Comparison of ENCODE assay signal across 9 cellular contexts in genomic region chr16:68276223-68276622, GRCh38. TPM values are rescaled to one million over a fixed set of nuclear protein-coding genes. Genes with fewer than 3 reads are reported as not detected.
DNase-seq lines count a peak whose midpoint lies in the region; ATAC-seq and TF ChIP-seq lines count a peak whose summit lies in the region.
"Had no signal": no experiment of that assay in that cellular context is flagged by ENCODE, and none has a peak within 500 bp of the region (broad histone marks: within the 10 kb centered on the region; RNA-seq: fewer than 3 reads in every experiment).

No MANE protein-coding gene starts in this region.

- intact Hi-C loops in CD8-positive, alpha-beta T cell (cut with DNase I, micrococcal nuclease), result loop anchor here in 1 of 2 experiments (1.0 kb wide), 1 partner anchor 11 kb away; no protein-coding TSS in a partner anchor
- intact Hi-C loops in prostate gland (cut with DNase I) (no loop called here), testis (cut with DNase I; ENCODE audit: low total_unique reads) (no loop called here)

- POLR2A ChIA-PET in CD8-positive, alpha-beta T cell (lab: Charles Lee), result interaction anchor here (0.6 to 5.7 kb wide), 6 partner anchors 10 to 191 kb away, joined by 4 to 85 read pairs (median 10); partner anchors contain the start of genes PRMT7, SLC7A6 and SLC7A6OS

- DNase-seq in CD8-positive, alpha-beta T cell, result no peak
- no peak for DNase-seq in effector memory CD8-positive, alpha-beta T cell
- DNase-seq in prostate gland (ENCODE audit: low spot score), result no peak
- DNase-seq in NCI-H1092 (lab: John Stamatoyannopoulos, UW), result no peak
- no peak for DNase-seq in testis
- DNase-seq: GOT3 had no signal

- H3K27me3 Mint-ChIP-seq in CD8-positive, alpha-beta T cell (ENCODE audit: low read depth), result no peaks in the 10 kb centered on the region
- H3K27me3 Mint-ChIP-seq in effector memory CD8-positive, alpha-beta T cell, result no peaks in the 10 kb centered on the region

- H3K27me3 ChIP-seq in CD8-positive, alpha-beta T cell (ENCODE audit: insufficient read depth, low read length), result no peaks in the 10 kb centered on the region
- no peaks in the 10 kb centered on the region for H3K27me3 ChIP-seq in OCI-LY3 (ENCODE audit: low read depth, low read length)
- H3K27me3 ChIP-seq in prostate gland (replicated peaks; ENCODE audit: insufficient read depth), result no peaks in the 10 kb centered on the region
- H3K27me3 ChIP-seq in testis, result no peaks in the 10 kb centered on the region

- H3K4me3 Mint-ChIP-seq in CD8-positive, alpha-beta T cell, result peak overlapping the region; percentile 70
- peak overlapping the region; percentile 62 to 69 for H3K4me3 Mint-ChIP-seq in effector memory CD8-positive, alpha-beta T cell

- H3K36me3 ChIP-seq in CD8-positive, alpha-beta T cell (ENCODE audit: insufficient read depth, low read length), result peaks cover 6% of the 10 kb centered on the region
- H3K36me3 ChIP-seq in OCI-LY3 (replicated peaks; ENCODE audit: low read depth, low read length) (peaks cover 22% of the 10 kb centered on the region), prostate gland (no peaks in the 10 kb centered on the region), testis (ENCODE audit: low read depth, missing control alignments) (no peaks in the 10 kb centered on the region)

- H3K79me2 ChIP-seq in OCI-LY3 (ENCODE audit: low read length), result peaks cover 26% of the 10 kb centered on the region

- H3K9me3 ChIP-seq in CD8-positive, alpha-beta T cell (ENCODE audit: low read length), result no peaks in the 10 kb centered on the region
- H3K9me3 ChIP-seq in OCI-LY3 (ENCODE audit: insufficient read depth, low read length), result no peaks in the 10 kb centered on the region
- no peaks in the 10 kb centered on the region for H3K9me3 ChIP-seq in prostate gland
- no peaks in the 10 kb centered on the region for H3K9me3 ChIP-seq in testis

- TF ChIP-seq POLR2A in prostate gland (IDR thresholded peaks at IDR 0.05) (no peak), testis (IDR thresholded peaks at IDR 0.05) (no peak)

- ATAC-seq in CD8-positive, alpha-beta T cell, result peak; percentile 5
- no peak for ATAC-seq in effector memory CD8-positive, alpha-beta T cell (replicated peaks)
- ATAC-seq in HG02885 (IDR thresholded peaks at IDR 0.05; ENCODE audit: poor library complexity, unreplicated experiment) (no peak), GM18909 (IDR thresholded peaks at IDR 0.05; ENCODE audit: poor library complexity, unreplicated experiment) (no peak)

- no peak overlapping the region for H2AFZ ChIP-seq in OCI-LY3 (ENCODE audit: low read depth, low read length)

- H3K9ac ChIP-seq in OCI-LY3 (ENCODE audit: low read length), result peak overlapping the region; percentile 15; the same call in 1 of the 2 replicates

- H3K4me1 Mint-ChIP-seq in CD8-positive, alpha-beta T cell (ENCODE audit: low read depth), result peaks cover 67% of the 10 kb centered on the region
- peaks cover 37 to 38% of the 10 kb centered on the region in 2 donors for H3K4me1 Mint-ChIP-seq in effector memory CD8-positive, alpha-beta T cell (ENCODE audit: low read depth in 2 of 2)

- H3K9me3 Mint-ChIP-seq in CD8-positive, alpha-beta T cell, result no peaks in the 10 kb centered on the region
- no peaks in the 10 kb centered on the region for H3K9me3 Mint-ChIP-seq in effector memory CD8-positive, alpha-beta T cell

- H3K36me3 Mint-ChIP-seq in CD8-positive, alpha-beta T cell, result peaks cover 57% of the 10 kb centered on the region
- peaks cover 62% of the 10 kb centered on the region for H3K36me3 Mint-ChIP-seq in effector memory CD8-positive, alpha-beta T cell (ENCODE audit: insufficient read depth)

- H3K27ac ChIP-seq in CD8-positive, alpha-beta T cell (ENCODE audit: low read depth, low read length), result peak overlapping the region; percentile 31
- H3K27ac ChIP-seq in OCI-LY3 (ENCODE audit: low read length) (peak overlapping the region; percentile 76), prostate gland (peak overlapping the region; percentile 68 to 75), testis (peak overlapping the region in 1 of 2 donors; percentile 14)

- H3K4me3 ChIP-seq in CD8-positive, alpha-beta T cell (ENCODE audit: low read depth, low read length), result peak overlapping the region; percentile 19
- H3K4me3 ChIP-seq in OCI-LY3 (ENCODE audit: low read length), result no peak overlapping the region
- no peak overlapping the region for H3K4me3 ChIP-seq in prostate gland
- H3K4me3 ChIP-seq in testis, result no peak overlapping the region

- peak overlapping the region; percentile 96 for H3K27ac Mint-ChIP-seq in CD8-positive, alpha-beta T cell
- H3K27ac Mint-ChIP-seq in effector memory CD8-positive, alpha-beta T cell, result peak overlapping the region; percentile 90 to 93

- TF ChIP-seq CTCF in CD8-positive, alpha-beta T cell (IDR thresholded peaks at IDR 0.05), result no peak
- TF ChIP-seq CTCF in OCI-LY3 (IDR thresholded peaks at IDR 0.05; ENCODE audit: low read depth, low read length), result no peak
- no peak for TF ChIP-seq CTCF in prostate gland (IDR thresholded peaks at IDR 0.05)
- no peak for TF ChIP-seq CTCF in testis (IDR thresholded peaks at IDR 0.05)

- CTCF ChIA-PET in CD8-positive, alpha-beta T cell (lab: Charles Lee), result interaction anchor here (1.0 to 8.3 kb wide), 7 partner anchors 10 to 81 kb away, joined by 3 to 41 read pairs (median 4); partner anchors contain the start of gene SLC7A6

- WGBS in prostate gland, result 44% methylated on average over 3 of the region's 3 CpGs
- 48 to 56% methylated on average over 3 of the region's 3 CpGs for WGBS in testis, 2 donors

- peak overlapping the region; percentile 38 for H3K4me2 ChIP-seq in OCI-LY3 (ENCODE audit: low read length)

- peaks cover 12% of the 10 kb centered on the region; the same call in 1 of the 2 replicates for H4K20me1 ChIP-seq in OCI-LY3 (ENCODE audit: insufficient read depth, low read length)

- H3K4me1 ChIP-seq in CD8-positive, alpha-beta T cell (ENCODE audit: insufficient read depth, low read length), result peaks cover 77% of the 10 kb centered on the region
- H3K4me1 ChIP-seq in OCI-LY3 (ENCODE audit: low read length) (peaks cover 35% of the 10 kb centered on the region), prostate gland (replicated peaks) (peaks cover 2% of the 10 kb centered on the region), testis (peaks cover 30% of the 10 kb centered on the region)

RNA-seq across cellular contexts. Expression of gene SLC7A6, which starts 11.9 kb away (rescaled TPM):
- total RNA-seq in CD8-positive, alpha-beta T cell, result 100 to 1,000 TPM; 115 to 119 TPM
- total RNA-seq in prostate gland, result 10 to 100 TPM; 12.8 to 30.5 TPM
- 10 to 100 TPM; 42.2 to 48.6 TPM for total RNA-seq in testis
- 28.6 TPM for polyA plus RNA-seq in testis (ENCODE audit: insufficient read depth, low read depth, low replicate concordance)

RNA-seq across cellular contexts. Expression of gene PLA2G15, which starts 31.1 kb away (rescaled TPM):
- total RNA-seq in CD8-positive, alpha-beta T cell, result 1 to 10 TPM; 5.1 to 6.0 TPM
- 10 to 100 TPM; 15.7 to 39.5 TPM for total RNA-seq in prostate gland
- 10 to 100 TPM; 37.2 to 44.7 TPM for total RNA-seq in testis
- polyA plus RNA-seq in testis (ENCODE audit: insufficient read depth, low read depth, low replicate concordance), result 27.3 TPM

RNA-seq across cellular contexts. Expression of gene SLC7A6OS, which starts 34.5 kb away (rescaled TPM):
- 10 to 100 TPM; 39.4 to 44.2 TPM for total RNA-seq in CD8-positive, alpha-beta T cell
- total RNA-seq in prostate gland, result 10 to 100 TPM in 1 of 2 donors, 1 to 10 TPM in 1; 10.0 to 23.6 TPM
- total RNA-seq in testis, result 10 to 100 TPM; 24.3 to 25.8 TPM
- polyA plus RNA-seq in testis (ENCODE audit: insufficient read depth, low read depth, low replicate concordance), result 14.7 TPM

RNA-seq across cellular contexts. Expression of gene PRMT7, which starts 34.6 kb away (rescaled TPM):
- total RNA-seq in CD8-positive, alpha-beta T cell, result 10 to 100 TPM; 53.8 to 58.7 TPM
- total RNA-seq in prostate gland (10 to 100 TPM; 45.2 to 77.9 TPM), testis (100 to 1,000 TPM in 1 of 2 donors, 10 to 100 TPM in 1; 99.3 to 111 TPM)
- polyA plus RNA-seq in testis (ENCODE audit: insufficient read depth, low read depth, low replicate concordance), result 47.9 TPM

RNA-seq across cellular contexts. Expression of gene ESRP2, which starts 40.3 kb away (rescaled TPM):
- total RNA-seq in CD8-positive, alpha-beta T cell, result not detected
- total RNA-seq in prostate gland, result 10 to 100 TPM; 24.5 to 48.1 TPM
- total RNA-seq in testis, result 10 to 100 TPM; 12.8 to 14.6 TPM
- polyA plus RNA-seq in testis (ENCODE audit: insufficient read depth, low read depth, low replicate concordance), result 30.6 TPM
